ENCODE assay signal across 15 cellular contexts in genomic region chr10:59898125-59898835, GRCh38. TPM values are rescaled to one million over a fixed set of nuclear protein-coding genes. Genes with fewer than 3 reads are reported as not detected.
DNase-seq lines count a peak whose midpoint lies in the region; ATAC-seq and TF ChIP-seq lines count a peak whose summit lies in the region.
"Had no signal": no experiment of that assay in that cellular context is flagged by ENCODE, and none has a peak within 500 bp of the region (broad histone marks: within the 10 kb centered on the region; RNA-seq: fewer than 3 reads in every experiment).

No MANE protein-coding gene starts in this region.

- H3K9me3 ChIP-seq in WERI-Rb-1 (ENCODE audit: severe bottlenecking) (no peaks in the 10 kb centered on the region), hepatocyte (ENCODE audit: low read depth) (no peaks in the 10 kb centered on the region), skeletal muscle tissue (ENCODE audit: control insufficient read depth in 3 of 3, low read length in 3 of 3) (no peaks in the 10 kb centered on the region)
- H3K9me3 ChIP-seq: BE2C had no signal

- H2AFZ ChIP-seq in GM23338 (no peak overlapping the region), hepatocyte (no peak overlapping the region)

- H3K27ac ChIP-seq in GM23338 (ENCODE audit: low read depth): peak overlapping the region; percentile 64; the same call in 1 of the 2 replicates
- peak overlapping the region; percentile 63 for H3K27ac ChIP-seq in WERI-Rb-1
- H3K27ac ChIP-seq in hepatocyte: peak overlapping the region; percentile 5
- H3K27ac ChIP-seq in skeletal muscle tissue (ENCODE audit: low read depth, low read length): no peak overlapping the region
- H3K27ac ChIP-seq: SK-N-MC had no signal

- peaks cover 73% of the 10 kb centered on the region for H3K4me1 Mint-ChIP-seq in GM23338

- peak overlapping the region; percentile 57 for H3K27ac Mint-ChIP-seq in GM23338
- H3K27ac Mint-ChIP-seq: activated CD4-positive, alpha-beta memory T cell treated with anti-CD3 and anti-CD28 coated beads for 36 hours had no signal

- H3K4me2 ChIP-seq in GM23338 (peak overlapping the region; percentile 20; the same call in 1 of the 2 replicates), hepatocyte (peak overlapping the region; percentile 47)
- H3K4me2 ChIP-seq: smooth muscle cell had no signal

- H3K27me3 Mint-ChIP-seq in GM23338 (ENCODE audit: insufficient read depth, low read depth, poor library complexity): peaks cover 3% of the 10 kb centered on the region
- H3K27me3 Mint-ChIP-seq: activated CD4-positive, alpha-beta memory T cell treated with anti-CD3 and anti-CD28 coated beads for 36 hours had no signal

- H3K36me3 Mint-ChIP-seq in GM23338 (ENCODE audit: low read depth): peaks cover 9% of the 10 kb centered on the region; the same call in 2 of the 3 replicates

- no peak for DNase-seq in GM23338 (ENCODE audit: low spot score)
- DNase-seq in WERI-Rb-1: no peak
- DNase-seq in hepatocyte (ENCODE audit: low spot score): no peak
- DNase-seq in NCI-H146 treated with DMSO at 0.1 percent for 48 hours (lab: John Stamatoyannopoulos, UW; ENCODE audit: unreplicated experiment): no peak
- DNase-seq: activated CD4-positive, alpha-beta memory T cell treated with anti-CD3 and anti-CD28 coated beads for 36 hours; BE2C; mesenchymal stem cell; NCI-H345; OCI-M1; stimulated activated naive CD4-positive, alpha-beta T cell treated with Interleukin-2 at 50 U/mL for 16 hours had no signal

- H3K4me1 ChIP-seq in GM23338 (ENCODE audit: insufficient read depth) (peaks cover 50% of the 10 kb centered on the region), hepatocyte (ENCODE audit: insufficient read depth) (peaks cover 46% of the 10 kb centered on the region), skeletal muscle tissue (ENCODE audit: control insufficient read depth in 3 of 3, insufficient read depth in 3 of 3, low read length in 3 of 3) (peaks cover 35 to 59% (median 43%) of the 10 kb centered on the region in 3 donors)

- ATAC-seq in GM23338 (peak; percentile 63), GM19455 (IDR thresholded peaks at IDR 0.05; ENCODE audit: unreplicated experiment) (no peak), HG03342 (IDR thresholded peaks at IDR 0.05; ENCODE audit: unreplicated experiment) (no peak)

- H3K79me2 ChIP-seq in GM23338 (replicated peaks; ENCODE audit: insufficient read depth): peaks cover 100% of the 10 kb centered on the region
- H3K79me2 ChIP-seq in hepatocyte: peaks cover 100% of the 10 kb centered on the region

- H4K20me1 ChIP-seq in GM23338 (replicated peaks; ENCODE audit: insufficient read depth): peaks cover 80% of the 10 kb centered on the region
- peaks cover 65% of the 10 kb centered on the region for H4K20me1 ChIP-seq in hepatocyte (ENCODE audit: insufficient read depth, poor library complexity, severe bottlenecking)

- WGBS in hepatocyte (ENCODE audit: low lambda C conversion rate, missing lambda C conversion rate): 69% methylated on average over 6 of the region's 6 CpGs

- H3K9me2 ChIP-seq in GM23338 (ENCODE audit: insufficient read depth) (no peaks in the 10 kb centered on the region), hepatocyte (replicated peaks; ENCODE audit: insufficient read depth) (no peaks in the 10 kb centered on the region)

- TF ChIP-seq CTCF in GM23338 (conservative IDR thresholded peaks at IDR 0.05; ENCODE audit: low read depth in 2 of 2) (no peak), WERI-Rb-1 (IDR thresholded peaks at IDR 0.05; ENCODE audit: low read depth, low read length) (no peak), hepatocyte (IDR thresholded peaks at IDR 0.05; ENCODE audit: poor library complexity) (no peak)

- H3K27me3 ChIP-seq in GM23338 (ENCODE audit: insufficient read depth): no peaks in the 10 kb centered on the region
- no peaks in the 10 kb centered on the region for H3K27me3 ChIP-seq in WERI-Rb-1 (ENCODE audit: insufficient read depth, low read depth, severe bottlenecking)
- no peaks in the 10 kb centered on the region for H3K27me3 ChIP-seq in hepatocyte
- H3K27me3 ChIP-seq in skeletal muscle tissue (ENCODE audit: control insufficient read depth in 3 of 3, insufficient read depth in 3 of 3, low read length in 3 of 3): no peaks in the 10 kb centered on the region
- H3K27me3 ChIP-seq: BE2C had no signal

- no peaks in the 10 kb centered on the region for H3F3A ChIP-seq in GM23338 (replicated peaks; ENCODE audit: low read depth)

- H3K36me3 ChIP-seq in GM23338 (ENCODE audit: insufficient read depth) (no peaks in the 10 kb centered on the region; the same call in 1 of the 2 replicates), WERI-Rb-1 (no peaks in the 10 kb centered on the region; the same call in 1 of the 2 replicates), hepatocyte (replicated peaks; ENCODE audit: insufficient read depth, low read depth) (no peaks in the 10 kb centered on the region), skeletal muscle tissue (ENCODE audit: control insufficient read depth in 3 of 3, insufficient read depth in 3 of 3, low read length in 3 of 3) (no peaks in the 10 kb centered on the region)

- H3K9ac ChIP-seq in skeletal muscle tissue (ENCODE audit: low read depth in 1 of 3, low read length in 3 of 3): peak overlapping the region in 1 of 3 donors; percentile 41

- H3K4me3 ChIP-seq in GM23338 (no peak overlapping the region), WERI-Rb-1 (ENCODE audit: low read depth, low read length) (no peak overlapping the region), hepatocyte (no peak overlapping the region), skeletal muscle tissue (ENCODE audit: low read length in 3 of 3) (peak overlapping the region in 2 of 3 donors; percentile 10 to 14)
- H3K4me3 ChIP-seq: SK-N-MC, smooth muscle cell had no signal

- no peaks in the 10 kb centered on the region for H3K9me3 Mint-ChIP-seq in GM23338
- H3K9me3 Mint-ChIP-seq: activated CD4-positive, alpha-beta memory T cell treated with anti-CD3 and anti-CD28 coated beads for 36 hours had no signal

- H3K4me3 Mint-ChIP-seq in GM23338: no peak overlapping the region
- H3K4me3 Mint-ChIP-seq: activated CD4-positive, alpha-beta memory T cell treated with anti-CD3 and anti-CD28 coated beads for 36 hours had no signal

TF ChIP-seq in GM23338, 12 proteins besides CTCF, POLR2A, EP300 and RAD21:
- TF ChIP-seq ETS1 (IDR thresholded peaks at IDR 0.05) (no peak), NANOG (IDR thresholded peaks at IDR 0.05; ENCODE audit: borderline replicate concordance) (no peak), POLR2AphosphoS5 (IDR thresholded peaks at IDR 0.05; ENCODE audit: low read depth) (no peak)

RNA-seq across cellular contexts. Expression of gene CCDC6, which starts 8.1 kb away (rescaled TPM):
- total RNA-seq in GM23338 (2014; rRNA removed; shearing (Covaris generic)): 66.9 and 69.4 TPM in 2 replicates
- polyA plus RNA-seq in GM23338 (2016; fragmentation: Nextera tagmentation; extraction: Ambion mirVana) (32.1 and 32.5 TPM in 2 replicates), hepatocyte (22.3 and 23.7 TPM in 2 replicates)
- total RNA-seq in hepatocyte (44.8 and 49.8 TPM in 2 replicates), skeletal muscle tissue (24.5 TPM)

Comparison
In these comparisons a context has a peak if more than half of its experiments do, and no peak if none do; other contexts are left out.
1. H3K4me3 ChIP-seq: peak in skeletal muscle tissue (2 of 3); none in GM23338 (single experiment), WERI-Rb-1 (single experiment) and hepatocyte (single experiment).